21 cellular contexts compared by ENCODE assay signal in the genomic region with DNA sequence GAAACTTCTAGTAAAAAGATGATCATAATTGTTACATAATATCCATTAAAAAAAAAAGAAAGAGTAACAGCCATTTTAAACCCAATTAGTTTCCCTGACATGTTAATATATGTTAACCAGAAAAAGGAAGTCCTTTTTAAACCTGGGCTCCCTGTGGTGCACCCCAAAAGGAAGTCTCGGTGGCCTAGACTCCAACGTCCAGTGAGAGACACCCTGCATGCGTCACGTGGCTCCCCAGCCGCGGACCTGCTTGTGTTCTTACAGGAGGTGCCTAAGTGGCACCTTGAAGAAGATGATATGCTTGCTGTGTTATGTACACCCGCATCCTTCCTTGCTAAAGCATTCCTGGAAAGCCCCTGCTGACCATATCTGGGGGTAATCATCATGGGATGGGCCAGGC.
"Had no signal": no experiment of that assay in that cellular context is flagged by ENCODE, and none has a peak within 500 bp of the region (broad histone marks: within the 10 kb centered on the region; RNA-seq: fewer than 3 reads in every experiment).

No MANE protein-coding gene starts in this region.

- H3K27ac Mint-ChIP-seq: endodermal cell, progenitor cell of endocrine pancreas had no signal

- H3K9me3 ChIP-seq: pancreas, stomach, thoracic aorta, transverse colon had no signal

- H3K27me3 ChIP-seq: foreskin keratinocyte, pancreas, stomach, transverse colon had no signal

- H3K27ac ChIP-seq: coronary artery, foreskin keratinocyte, pancreas, stomach, thoracic aorta, transverse colon had no signal

- DNase-seq: effector CD4-positive, alpha-beta T cell; endodermal cell; erythroblast; foreskin keratinocyte; hippocampal formation; kidney glomerular epithelial cell; mesendoderm; naive B cell; nucleus accumbens; pancreas; right cardiac atrium; small intestine; stimulated activated CD4-positive, alpha-beta T cell treated with anti-CD3 and anti-CD28 coated beads, Interleukin-12 subunit alpha, Interleukin-12 subunit beta, amount 100 ng/mL, for 4 hours; stimulated activated naive CD4-positive, alpha-beta T cell; stomach; substantia nigra; transverse colon had no signal

- H3K4me3 Mint-ChIP-seq: endodermal cell, naive B cell, neural crest cell had no signal

- H3K4me1 ChIP-seq: foreskin keratinocyte, pancreas, transverse colon had no signal

- H3K4me3 ChIP-seq: coronary artery, pancreas, stomach, thoracic aorta, transverse colon had no signal

- H3K4me1 Mint-ChIP-seq: endodermal cell had no signal

- H3K36me3 ChIP-seq: pancreas, thoracic aorta, transverse colon had no signal

- H3K9me3 Mint-ChIP-seq: endodermal cell, naive B cell, neural crest cell had no signal
